Comparison of ENCODE assay signal across 1 cellular context in genomic region chr2:62964050-62964449, GRCh38.
TF ChIP-seq lines count a peak whose summit lies in the region.

No MANE protein-coding gene starts in this region.

TF ChIP-seq in GM12878, 131 proteins besides CTCF, POLR2A, EP300 and RAD21:
- no peak for TF ChIP-seq USF1 (IDR thresholded peaks at IDR 0.05; ENCODE audit: borderline replicate concordance, extremely low read length, insufficient read depth, low read depth, low read length)
- TF ChIP-seq PBX3 (IDR thresholded peaks at IDR 0.05; ENCODE audit: insufficient replicate concordance, low read depth, low read length): no peak
- TF ChIP-seq ATF7 (IDR thresholded peaks at IDR 0.05; ENCODE audit: low read depth): no peak
- TF ChIP-seq BMI1 (IDR thresholded peaks at IDR 0.05; ENCODE audit: borderline replicate concordance): no peak
- TF ChIP-seq SUZ12 (IDR thresholded peaks at IDR 0.05; ENCODE audit: unreplicated experiment): no peak
- TF ChIP-seq RFX5 (IDR thresholded peaks at IDR 0.05; ENCODE audit: low read depth, low read length): no peak
- TF ChIP-seq TCF7 (IDR thresholded peaks at IDR 0.05; ENCODE audit: borderline replicate concordance): no peak
- no peak for TF ChIP-seq SKIL (IDR thresholded peaks at IDR 0.05; ENCODE audit: low read depth, poor library complexity, severe bottlenecking)
- TF ChIP-seq MYC (IDR thresholded peaks at IDR 0.05; ENCODE audit: insufficient read depth, insufficient read length, insufficient replicate concordance, low read length, severe bottlenecking): no peak
- no peak for TF ChIP-seq CEBPB (IDR thresholded peaks at IDR 0.05; ENCODE audit: borderline replicate concordance in 1 of 2, low read depth in 2 of 2, low read length in 2 of 2)
- no peak for TF ChIP-seq E2F4 (IDR thresholded peaks at IDR 0.05; ENCODE audit: low read depth, low read length)
- no peak for TF ChIP-seq ZNF687 (IDR thresholded peaks at IDR 0.05)
- no peak for TF ChIP-seq MTA2 (IDR thresholded peaks at IDR 0.05; ENCODE audit: low read depth)
- no peak for TF ChIP-seq JUND (IDR thresholded peaks at IDR 0.05; ENCODE audit: low read depth, low read length)
- no peak for TF ChIP-seq IRF3 (IDR thresholded peaks at IDR 0.05)
- TF ChIP-seq PRDM15 (CRISPR knock-in tag; IDR thresholded peaks at IDR 0.05): no peak
- no peak for TF ChIP-seq CHD1 (IDR thresholded peaks at IDR 0.05; ENCODE audit: low read depth, low read length)
- TF ChIP-seq BCL11A (IDR thresholded peaks at IDR 0.05; ENCODE audit: low read depth, low read length): no peak
